In the genomic region with DNA sequence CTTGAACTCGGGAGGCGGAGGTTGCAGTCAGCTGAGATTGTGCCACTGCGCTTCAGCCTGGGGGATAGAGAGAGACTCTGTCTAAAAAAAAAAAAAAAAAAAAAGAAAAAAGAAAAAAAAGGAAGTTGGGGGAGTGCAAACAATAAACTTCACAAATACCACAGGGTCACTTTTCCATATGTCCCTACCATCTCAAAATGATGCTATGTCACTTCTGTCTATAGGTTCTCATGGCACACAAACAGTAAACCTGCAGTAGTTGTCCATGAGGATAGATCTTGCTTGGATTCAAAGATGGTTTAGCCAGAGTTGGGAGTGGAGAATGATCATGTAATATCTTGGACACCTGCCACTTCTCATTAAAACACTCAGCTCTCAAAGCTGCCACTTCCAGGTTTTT, we compare ENCODE assay signal across 1 cellular context.
TF ChIP-seq lines count a peak whose summit lies in the region.

No MANE protein-coding gene starts in this region.

TF ChIP-seq in HepG2, 621 proteins besides CTCF, POLR2A, EP300 and RAD21:
- TF ChIP-seq FOXJ3 (CRISPR knock-in tag; IDR thresholded peaks at IDR 0.05; ENCODE audit: borderline replicate concordance), result no peak
- no peak for TF ChIP-seq BATF2 (CRISPR knock-in tag; IDR thresholded peaks at IDR 0.05)
- no peak for TF ChIP-seq ZKSCAN8 (CRISPR knock-in tag; IDR thresholded peaks at IDR 0.05; ENCODE audit: borderline replicate concordance)
- no peak for TF ChIP-seq ZNF232 (CRISPR knock-in tag; IDR thresholded peaks at IDR 0.05; ENCODE audit: borderline replicate concordance)
- TF ChIP-seq HNRNPH1 (optimal IDR thresholded peaks at IDR 0.05; ENCODE audit: low read depth, low read length), result no peak
- TF ChIP-seq ZNF501 (CRISPR knock-in tag; IDR thresholded peaks at IDR 0.05), result no peak
- no peak for TF ChIP-seq SP140L (CRISPR knock-in tag; IDR thresholded peaks at IDR 0.05; ENCODE audit: borderline replicate concordance)
- TF ChIP-seq, protein P1, sequence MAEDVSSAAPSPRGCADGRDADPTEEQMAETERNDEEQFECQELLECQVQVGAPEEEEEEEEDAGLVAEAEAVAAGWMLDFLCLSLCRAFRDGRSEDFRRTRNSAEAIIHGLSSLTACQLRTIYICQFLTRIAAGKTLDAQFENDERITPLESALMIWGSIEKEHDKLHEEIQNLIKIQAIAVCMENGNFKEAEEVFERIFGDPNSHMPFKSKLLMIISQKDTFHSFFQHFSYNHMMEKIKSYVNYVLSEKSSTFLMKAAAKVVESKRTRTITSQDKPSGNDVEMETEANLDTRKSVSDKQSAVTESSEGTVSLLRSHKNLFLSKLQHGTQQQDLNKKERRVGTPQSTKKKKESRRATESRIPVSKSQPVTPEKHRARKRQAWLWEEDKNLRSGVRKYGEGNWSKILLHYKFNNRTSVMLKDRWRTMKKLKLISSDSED (CRISPR knock-in tag; IDR thresholded peaks at IDR 0.05), result no peak
- no peak for TF ChIP-seq GABPA (IDR thresholded peaks at IDR 0.05; ENCODE audit: low read depth, low read length)
- TF ChIP-seq GABPA (CRISPR knock-in tag; IDR thresholded peaks at IDR 0.05; ENCODE audit: low read depth), result no peak
TF ChIP-seq in HepG2: peak in this region for 0.
